9 cellular contexts compared by ENCODE assay signal in genomic region chr2:28342081-28342967, GRCh38. TPM values are rescaled to one million over a fixed set of nuclear protein-coding genes. Genes with fewer than 3 reads are reported as not detected.
DNase-seq lines count a peak whose midpoint lies in the region; ATAC-seq and TF ChIP-seq lines count a peak whose summit lies in the region.
"Had no signal": no experiment of that assay in that cellular context is flagged by ENCODE, and none has a peak within 500 bp of the region (broad histone marks: within the 10 kb centered on the region; RNA-seq: fewer than 3 reads in every experiment).

No MANE protein-coding gene starts in this region.

- intact Hi-C loops in breast epithelium (cut with DNase I; ENCODE audit: low total_unique reads) = no loop called here
- intact Hi-C loops in CD4-positive, alpha-beta memory T cell (cut with micrococcal nuclease) = no loop called here

- no peaks in the 10 kb centered on the region for H3K27me3 Mint-ChIP-seq in CD4-positive, alpha-beta memory T cell
- H3K27me3 Mint-ChIP-seq: activated naive CD8-positive, alpha-beta T cell treated with anti-CD3 and anti-CD28 coated beads, Interleukin-2, amount 10 ng/mL, durations not matched to agents 7 days and 5 days had no signal

- CTCF ChIA-PET in CD4-positive, alpha-beta memory T cell (lab: Charles Lee; ENCODE audit: partially characterized antibody) = interaction anchor here (1.4 kb wide), 1 partner anchor 8 kb away, joined by 3 read pairs; no protein-coding TSS in a partner anchor

- DNase-seq in HCEC 1CT = peak; percentile 74
- DNase-seq in breast epithelium (ENCODE audit: low spot score in 2 of 2) = peak in 1 of 2 donors; percentile 35
- DNase-seq in stimulated activated effector memory CD8-positive, alpha-beta T cell treated with anti-CD3 and anti-CD28 coated beads, Interleukin-12 subunit alpha, Interleukin-12 subunit beta, amount 100 ng/mL, for 72 hours (ENCODE audit: low spot score in 2 of 2) = no peak
- DNase-seq in KBM-7 = no peak
- DNase-seq in CD4-positive, alpha-beta memory T cell = no peak
- no peak for DNase-seq in NCI-H526 (lab: John Stamatoyannopoulos, UW)
- DNase-seq: activated naive CD8-positive, alpha-beta T cell treated with anti-CD3 and anti-CD28 coated beads, Interleukin-2, amount 10 ng/mL, durations not matched to agents 7 days and 5 days had no signal

- no peak overlapping the region for H3K4me3 ChIP-seq in breast epithelium
- no peak overlapping the region for H3K4me3 ChIP-seq in CD4-positive, alpha-beta memory T cell (ENCODE audit: low read length in 2 of 2)

- peaks cover 28% of the 10 kb centered on the region for H3K4me1 Mint-ChIP-seq in stimulated activated effector memory CD8-positive, alpha-beta T cell treated with anti-CD3 and anti-CD28 coated beads, Interleukin-12 subunit alpha, Interleukin-12 subunit beta, amount 100 ng/mL, for 72 hours
- H3K4me1 Mint-ChIP-seq in CD4-positive, alpha-beta memory T cell = peaks cover 2 to 21% (median 4%) of the 10 kb centered on the region in 4 donors

- H3K4me1 ChIP-seq in breast epithelium = peaks cover 0 to 5% of the 10 kb centered on the region in 2 donors
- H3K4me1 ChIP-seq in CD4-positive, alpha-beta memory T cell (ENCODE audit: insufficient read depth, low read length) = peaks cover 9% of the 10 kb centered on the region

- no peak overlapping the region for H3K4me3 Mint-ChIP-seq in stimulated activated effector memory CD8-positive, alpha-beta T cell treated with anti-CD3 and anti-CD28 coated beads, Interleukin-12 subunit alpha, Interleukin-12 subunit beta, amount 100 ng/mL, for 72 hours
- H3K4me3 Mint-ChIP-seq in CD4-positive, alpha-beta memory T cell = no peak overlapping the region
- H3K4me3 Mint-ChIP-seq: activated naive CD8-positive, alpha-beta T cell treated with anti-CD3 and anti-CD28 coated beads, Interleukin-2, amount 10 ng/mL, durations not matched to agents 7 days and 5 days had no signal

- in situ Hi-C loops in KBM-7 (cut with MboI; ENCODE audit: low pct_unique_long_range_greater_than_20kb, low sequenced_read_pairs) = no loop called here

- TF ChIP-seq CTCF in breast epithelium (IDR thresholded peaks at IDR 0.05) = no peak

- peak overlapping the region; percentile 45 for H3K27ac Mint-ChIP-seq in stimulated activated effector memory CD8-positive, alpha-beta T cell treated with anti-CD3 and anti-CD28 coated beads, Interleukin-12 subunit alpha, Interleukin-12 subunit beta, amount 100 ng/mL, for 72 hours
- peak overlapping the region in 2 of 7 donors; percentile 8 to 42 for H3K27ac Mint-ChIP-seq in CD4-positive, alpha-beta memory T cell
- H3K27ac Mint-ChIP-seq: activated naive CD8-positive, alpha-beta T cell treated with anti-CD3 and anti-CD28 coated beads, Interleukin-2, amount 10 ng/mL, durations not matched to agents 7 days and 5 days had no signal

- TF ChIP-seq POLR2A in breast epithelium (IDR thresholded peaks at IDR 0.05) = no peak

- ATAC-seq in stimulated activated effector memory CD8-positive, alpha-beta T cell treated with anti-CD3 and anti-CD28 coated beads, Interleukin-12 subunit alpha, Interleukin-12 subunit beta, amount 100 ng/mL, for 72 hours = no peak
- no peak for ATAC-seq in GM18873 (IDR thresholded peaks at IDR 0.05; ENCODE audit: low FRiP score, unreplicated experiment)

- H3K9me3 ChIP-seq in breast epithelium = no peaks in the 10 kb centered on the region
- no peaks in the 10 kb centered on the region for H3K9me3 ChIP-seq in CD4-positive, alpha-beta memory T cell (ENCODE audit: control insufficient read depth in 1 of 2, low read length in 2 of 2)

- H3K36me3 ChIP-seq in breast epithelium = no peaks in the 10 kb centered on the region
- H3K36me3 ChIP-seq in CD4-positive, alpha-beta memory T cell (ENCODE audit: insufficient read depth, low read length) = no peaks in the 10 kb centered on the region

- peak overlapping the region; percentile 62 to 65 for H3K27ac ChIP-seq in breast epithelium
- peak overlapping the region; percentile 10 for H3K27ac ChIP-seq in layer of hippocampus (ENCODE audit: low read depth, low read length)
- H3K27ac ChIP-seq in CD4-positive, alpha-beta memory T cell (ENCODE audit: low read depth, low read length) = no peak overlapping the region

- H3K27me3 ChIP-seq in breast epithelium = no peaks in the 10 kb centered on the region
- no peaks in the 10 kb centered on the region for H3K27me3 ChIP-seq in layer of hippocampus (ENCODE audit: control insufficient read depth, insufficient read depth, low read length)
- H3K27me3 ChIP-seq in CD4-positive, alpha-beta memory T cell (ENCODE audit: insufficient read depth, low read length) = no peaks in the 10 kb centered on the region

- POLR2A ChIA-PET in CD4-positive, alpha-beta memory T cell (lab: Charles Lee; ENCODE audit: partially characterized antibody) = interaction anchor here (0.8 kb wide), 1 partner anchor 105 kb away, joined by 3 read pairs; no protein-coding TSS in a partner anchor

- H3K9me3 Mint-ChIP-seq in stimulated activated effector memory CD8-positive, alpha-beta T cell treated with anti-CD3 and anti-CD28 coated beads, Interleukin-12 subunit alpha, Interleukin-12 subunit beta, amount 100 ng/mL, for 72 hours = no peaks in the 10 kb centered on the region
- no peaks in the 10 kb centered on the region for H3K9me3 Mint-ChIP-seq in CD4-positive, alpha-beta memory T cell
- H3K9me3 Mint-ChIP-seq: activated naive CD8-positive, alpha-beta T cell treated with anti-CD3 and anti-CD28 coated beads, Interleukin-2, amount 10 ng/mL, durations not matched to agents 7 days and 5 days had no signal

- peaks cover 2% of the 10 kb centered on the region for H3K36me3 Mint-ChIP-seq in stimulated activated effector memory CD8-positive, alpha-beta T cell treated with anti-CD3 and anti-CD28 coated beads, Interleukin-12 subunit alpha, Interleukin-12 subunit beta, amount 100 ng/mL, for 72 hours
- no peaks in the 10 kb centered on the region for H3K36me3 Mint-ChIP-seq in CD4-positive, alpha-beta memory T cell

RNA-seq across cellular contexts. Expression of gene FOSL2, which starts 50.3 kb away (rescaled TPM):
- total RNA-seq in breast epithelium = 100 to 1,000 TPM; 106 to 116 (median 116) TPM
- 1 to 10 TPM; 6.6 to 6.7 TPM for total RNA-seq in CD4-positive, alpha-beta memory T cell
- polyA plus RNA-seq in CD4-positive, alpha-beta memory T cell = 1 to 10 TPM; 4.7 to 5.0 TPM

Comparison
In these comparisons a context has a peak if more than half of its experiments do, and no peak if none do; other contexts are left out.
1. RNA of gene FOSL2, which starts 50.3 kb away (total RNA-seq): 106 to 116 TPM in breast epithelium; 6.6 to 6.7 TPM in CD4-positive, alpha-beta memory T cell; every median in the first group is over 10 times any median in the second.